14 cellular contexts compared by ENCODE assay signal in genomic region chr6:56862415-56863175, GRCh38.
A peak's percentile ranks its signal among the peaks of the same experiment; 100 is the strongest.
DNase-seq lines count a peak whose midpoint lies in the region; ATAC-seq and TF ChIP-seq lines count a peak whose summit lies in the region.
"Had no signal": no experiment of that assay in that cellular context is flagged by ENCODE, and none has a peak within 500 bp of the region (broad histone marks: within the 10 kb centered on the region; RNA-seq: fewer than 3 reads in every experiment).

No MANE protein-coding gene starts in this region.

- TF ChIP-seq CTCF in mammary epithelial cell (conservative IDR thresholded peaks at IDR 0.05 in 1 of 2, IDR thresholded peaks at IDR 0.05 in 1 of 2; ENCODE audit: extremely low read depth in 1 of 2, insufficient read depth in 1 of 2, low read depth in 1 of 2, low read length in 2 of 2) (no peak), smooth muscle cell (IDR thresholded peaks at IDR 0.05; ENCODE audit: borderline replicate concordance, insufficient read depth, poor library complexity, severe bottlenecking) (no peak)

- dilution Hi-C loops in mammary epithelial cell (cut with HindIII; ENCODE audit: low sequenced_read_pairs): no loop called here

- peak; percentile 68 for ATAC-seq in HG03378 (IDR thresholded peaks at IDR 0.05; ENCODE audit: unreplicated experiment)

- H3K9me3 ChIP-seq in mammary epithelial cell (replicated peaks; ENCODE audit: insufficient read depth, low read length) (no peaks in the 10 kb centered on the region), smooth muscle cell (replicated peaks; ENCODE audit: low read depth) (no peaks in the 10 kb centered on the region)
- H3K9me3 ChIP-seq: MG63, tibial nerve had no signal

- intact Hi-C loops in mammary epithelial cell (cut with micrococcal nuclease): loop anchor here (10.0 kb wide), 1 partner anchor 488 kb away; no protein-coding TSS in a partner anchor

- H3F3A ChIP-seq in smooth muscle cell (ENCODE audit: low read depth): peaks cover 8% of the 10 kb centered on the region

- WGBS in mammary epithelial cell (ENCODE audit: low coverage, missing lambda C conversion rate): 95% methylated on average over 3 of the region's 3 CpGs
- WGBS in smooth muscle cell (ENCODE audit: low lambda C conversion rate): 57% methylated on average over 3 of the region's 3 CpGs

- CTCF ChIA-PET in mammary epithelial cell (lab: Charles Lee; ENCODE audit: low non-redundant PET): interaction anchor here (0.7 kb wide), 1 partner anchor 11 kb away, joined by 4 read pairs; no protein-coding TSS in a partner anchor

- H3K4me2 ChIP-seq in mammary epithelial cell (ENCODE audit: insufficient read depth, low read depth, low read length): peak overlapping the region; percentile 39
- peak overlapping the region; percentile 34 for H3K4me2 ChIP-seq in smooth muscle cell

- H4K20me1 ChIP-seq in mammary epithelial cell (ENCODE audit: insufficient read depth, low read length): no peaks in the 10 kb centered on the region
- no peaks in the 10 kb centered on the region for H4K20me1 ChIP-seq in smooth muscle cell (ENCODE audit: low read depth)

- DNase-seq in DMS53 (lab: John Stamatoyannopoulos, UW) (peak; percentile 30), DMS53 treated with DMSO at 0.1 percent for 48 hours (lab: John Stamatoyannopoulos, UW; ENCODE audit: unreplicated experiment) (no peak), mammary epithelial cell (peak; percentile 27), smooth muscle cell (lab: John Stamatoyannopoulos, UW; ENCODE audit: unreplicated experiment) (no peak), retina (no peak), ecto neural progenitor cell (ENCODE audit: low spot score) (no peak), HuH-7 (ENCODE audit: low spot score) (no peak)
- DNase-seq: activated CD4-positive, alpha-beta T cell treated with anti-CD3 and anti-CD28 coated beads, Interleukin-2, amount 50 U/mL, for 48 hours; naive B cell; stimulated activated CD4-positive, alpha-beta T cell treated with anti-CD3 and anti-CD28 coated beads, Interleukin-2, amount 100 ng/mL, for 48 hours had no signal

- H2AFZ ChIP-seq in mammary epithelial cell (ENCODE audit: low read depth, low read length) (no peak overlapping the region), smooth muscle cell (ENCODE audit: low read depth) (no peak overlapping the region)

- in situ Hi-C loops in mammary epithelial cell (cut with MboI; ENCODE audit: low sequenced_read_pairs in 2 of 2): no loop called here

- H3K4me1 ChIP-seq in mammary epithelial cell (ENCODE audit: insufficient read depth, low read length) (peaks cover 52% of the 10 kb centered on the region), smooth muscle cell (ENCODE audit: low read depth) (peaks cover 19% of the 10 kb centered on the region)

- no TSS peak for BruUV-seq in mammary epithelial cell (replicated peaks; lab: Mats Ljungman, UMichigan)

- H3K9ac ChIP-seq in mammary epithelial cell (ENCODE audit: insufficient read depth, low read length): no peak overlapping the region
- no peak overlapping the region for H3K9ac ChIP-seq in smooth muscle cell (ENCODE audit: low read depth)

- no peaks in the 10 kb centered on the region for H3K27me3 ChIP-seq in mammary epithelial cell (ENCODE audit: insufficient read depth, low read length)
- no peaks in the 10 kb centered on the region for H3K27me3 ChIP-seq in smooth muscle cell (ENCODE audit: low read depth)
- H3K27me3 ChIP-seq: MG63, tibial nerve had no signal

- no peak overlapping the region for H3K4me3 ChIP-seq in mammary epithelial cell (replicated peaks in 1 of 3; ENCODE audit: insufficient read depth in 1 of 3, low read depth in 2 of 3, low read length in 3 of 3)
- H3K4me3 ChIP-seq in smooth muscle cell: no peak overlapping the region
- H3K4me3 ChIP-seq: MG63, tibial nerve had no signal

- H3K79me2 ChIP-seq in mammary epithelial cell (ENCODE audit: insufficient read depth, low read length): no peaks in the 10 kb centered on the region
- H3K79me2 ChIP-seq in smooth muscle cell (ENCODE audit: low read depth): no peaks in the 10 kb centered on the region

- H3K36me3 ChIP-seq in mammary epithelial cell (ENCODE audit: insufficient read depth, low read length): no peaks in the 10 kb centered on the region
- H3K36me3 ChIP-seq in smooth muscle cell (ENCODE audit: low read depth): no peaks in the 10 kb centered on the region
- H3K36me3 ChIP-seq: MG63, tibial nerve had no signal

- H3K27ac ChIP-seq in mammary epithelial cell (ENCODE audit: insufficient read depth, low read depth, low read length): no peak overlapping the region
- H3K27ac ChIP-seq in smooth muscle cell (ENCODE audit: low read depth): peak overlapping the region; percentile 80
- H3K27ac ChIP-seq: 22Rv1 had no signal

Comparison
In these comparisons a context has a peak if more than half of its experiments do, and no peak if none do; other contexts are left out.
1. DNase-seq: peak in DMS53 (single experiment) and mammary epithelial cell (single experiment); none in DMS53 treated with DMSO at 0.1 percent for 48 hours (single experiment), smooth muscle cell (single experiment), retina (single experiment), ecto neural progenitor cell (single experiment) and HuH-7 (single experiment).